Comparison of ENCODE assay signal across 14 cellular contexts in the genomic region with DNA sequence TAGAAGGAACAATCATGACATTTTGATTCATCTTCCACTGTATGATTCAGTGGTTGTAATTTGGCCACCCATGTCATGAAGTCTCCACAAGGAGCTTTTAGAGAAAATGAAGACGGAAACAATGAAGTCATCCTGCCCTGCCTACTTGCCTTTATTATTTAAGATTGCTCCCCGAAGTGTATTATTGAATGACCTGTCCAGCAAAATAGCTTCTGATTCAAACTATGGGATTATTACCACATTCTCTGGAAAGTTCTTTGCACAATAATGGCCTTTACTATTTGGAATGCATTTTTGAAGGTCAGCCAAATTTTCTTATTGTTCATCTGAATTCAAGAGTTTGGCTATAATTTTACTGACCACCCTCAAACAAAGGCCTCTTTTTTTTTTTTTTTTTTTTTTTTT.
DNase-seq lines count a peak whose midpoint lies in the region; ATAC-seq and TF ChIP-seq lines count a peak whose summit lies in the region.
"Had no signal": no experiment of that assay in that cellular context is flagged by ENCODE, and none has a peak within 500 bp of the region (broad histone marks: within the 10 kb centered on the region; RNA-seq: fewer than 3 reads in every experiment).

No MANE protein-coding gene starts in this region.

- H3K27me3 ChIP-seq in Karpas-422 (ENCODE audit: low read length): no peaks in the 10 kb centered on the region
- H3K27me3 ChIP-seq: body of pancreas had no signal

- ATAC-seq in GM21526 (IDR thresholded peaks at IDR 0.05; ENCODE audit: low FRiP score, unreplicated experiment) (no peak), GM19452 (IDR thresholded peaks at IDR 0.05; ENCODE audit: unreplicated experiment) (no peak), GM18502 (IDR thresholded peaks at IDR 0.05; ENCODE audit: poor library complexity, unreplicated experiment) (no peak)
- ATAC-seq: body of pancreas; effector memory CD8-positive, alpha-beta T cell had no signal

- in situ Hi-C loops in astrocyte of the cerebellum (cut with HindIII; ENCODE audit: low sequenced_read_pairs): no loop called here

- no peaks in the 10 kb centered on the region for H3K9me3 ChIP-seq in Karpas-422 (ENCODE audit: low read length)
- H3K9me3 ChIP-seq: body of pancreas, prostate gland had no signal

- peak overlapping the region; percentile 68 for H3K9ac ChIP-seq in Karpas-422 (ENCODE audit: low read length)

- H3K4me3 ChIP-seq in Karpas-422 (ENCODE audit: low read length) (no peak overlapping the region), astrocyte of the cerebellum (ENCODE audit: low read depth, low read length) (no peak overlapping the region), foreskin fibroblast (ENCODE audit: low read depth in 1 of 2, low read length in 2 of 2) (no peak overlapping the region)
- H3K4me3 ChIP-seq: body of pancreas, prostate gland had no signal

- H3K4me1 ChIP-seq in Karpas-422 (ENCODE audit: low read length): peaks cover 78% of the 10 kb centered on the region
- H3K4me1 ChIP-seq: prostate gland had no signal

- TF ChIP-seq CTCF in astrocyte of the cerebellum (IDR thresholded peaks at IDR 0.05; ENCODE audit: low read depth, low read length, missing control alignments): no peak
- TF ChIP-seq CTCF in foreskin fibroblast (IDR thresholded peaks at IDR 0.05; ENCODE audit: low read depth, low read length): no peak

- no peak overlapping the region for H2AFZ ChIP-seq in Karpas-422 (ENCODE audit: low read length)

- peak overlapping the region; percentile 58 for H3K4me2 ChIP-seq in Karpas-422 (ENCODE audit: low read depth, low read length, poor library complexity, severe bottlenecking)

- H3K36me3 ChIP-seq in Karpas-422 (ENCODE audit: insufficient read depth, low read length): peaks cover 12% of the 10 kb centered on the region
- H3K36me3 ChIP-seq: prostate gland had no signal

- peak overlapping the region; percentile 100 for H3K27ac ChIP-seq in Karpas-422 (ENCODE audit: low read length)
- H3K27ac ChIP-seq: body of pancreas, prostate gland had no signal

- no peaks in the 10 kb centered on the region for H3K79me2 ChIP-seq in Karpas-422 (ENCODE audit: low read length)

- no peaks in the 10 kb centered on the region for H3K9me2 ChIP-seq in Karpas-422 (replicated peaks; ENCODE audit: insufficient read depth, low read length)

- peak; percentile 3 for DNase-seq in Daoy (ENCODE audit: low read depth)
- DNase-seq in Karpas-422: peak; percentile 81
- DNase-seq in astrocyte of the cerebellum (ENCODE audit: low read depth): peak; percentile 76
- DNase-seq in foreskin fibroblast: peak; percentile 8 to 10
- DNase-seq in NCI-H510A (lab: John Stamatoyannopoulos, UW): no peak
- DNase-seq: activated effector memory CD4-positive, alpha-beta T cell treated with anti-CD3 and anti-CD28 coated beads, Interleukin-2, amount 50 U/mL, for 16 hours; body of pancreas; DMS 273 treated with DMSO at 0.1 percent for 48 hours; effector memory CD8-positive, alpha-beta T cell; NCI-H2081 treated with DMSO at 0.1 percent for 48 hours had no signal

- H4K20me1 ChIP-seq in Karpas-422 (ENCODE audit: insufficient read depth, low read depth, low read length): no peaks in the 10 kb centered on the region
